In genomic region chr1:205248793-205249601, GRCh38 we compare ENCODE assay signal across 10 cellular contexts. TPM values are rescaled to one million over a fixed set of nuclear protein-coding genes. Genes with fewer than 3 reads are reported as not detected.
DNase-seq lines count a peak whose midpoint lies in the region; ATAC-seq and TF ChIP-seq lines count a peak whose summit lies in the region.
"Had no signal": no experiment of that assay in that cellular context is flagged by ENCODE, and none has a peak within 500 bp of the region (broad histone marks: within the 10 kb centered on the region; RNA-seq: fewer than 3 reads in every experiment).

No MANE protein-coding gene starts in this region.

- ATAC-seq in HG02759 (IDR thresholded peaks at IDR 0.05; ENCODE audit: unreplicated experiment) (no peak), GM18505 (IDR thresholded peaks at IDR 0.05; ENCODE audit: unreplicated experiment) (no peak), GM18517 (IDR thresholded peaks at IDR 0.05; ENCODE audit: unreplicated experiment) (no peak)

- POLR2A ChIA-PET in AG04450 (lab: Yijun Ruan, JAX): interaction anchor here (0.9 kb wide), 1 partner anchor 21 kb away, joined by 3 read pairs; the partner anchor contains the start of gene TMCC2
- POLR2A ChIA-PET in RWPE1 (lab: Yijun Ruan, JAX; ENCODE audit: low non-redundant PET): no interaction called here

- H3K27ac ChIP-seq in AG04450 (ENCODE audit: low read depth, low read length) (no peak overlapping the region), RWPE1 (no peak overlapping the region)
- H3K27ac ChIP-seq: BLaER1 treated with 17β-estradiol and CSF1 and Interleukin-3, amounts not matched to agents 10 nM and 100 nM had no signal

- peak; percentile 51 for DNase-seq in AG04450 (ENCODE audit: low read depth, low spot score)
- DNase-seq in NCI-H2196 treated with DMSO at 0.1 percent for 48 hours (lab: John Stamatoyannopoulos, UW; ENCODE audit: unreplicated experiment): peak; percentile 45
- peak; percentile 50 for DNase-seq in fibroblast of peridontal ligament (ENCODE audit: extremely low read depth)
- DNase-seq in nucleus accumbens (lab: John Stamatoyannopoulos, UW): peak in 49 of 56 donors; percentile 34 to 95 (median 69)
- no peak for DNase-seq in RWPE1 (ENCODE audit: low spot score)
- DNase-seq: naive B cell had no signal

- TF ChIP-seq POLR2A in GM18505 (IDR thresholded peaks at IDR 0.05; ENCODE audit: borderline replicate concordance, extremely low read depth, insufficient read depth, insufficient read length): no peak

- no peak for TF ChIP-seq CTCF in AG04450 (IDR thresholded peaks at IDR 0.05; ENCODE audit: low read depth, low read length)
- TF ChIP-seq CTCF in RWPE1 (conservative IDR thresholded peaks at IDR 0.05; ENCODE audit: low read depth): no peak

- no peaks in the 10 kb centered on the region for H3K9me3 ChIP-seq in AG04450 (ENCODE audit: control insufficient read depth, insufficient read depth, low read length)
- H3K9me3 ChIP-seq: BLaER1 treated with 17β-estradiol and CSF1 and Interleukin-3, amounts not matched to agents 10 nM and 100 nM had no signal

- CTCF ChIA-PET in AG04450 (lab: Charles Lee) (interaction anchor here (1.3 kb wide), 1 partner anchor 19 kb away, joined by 3 read pairs; no protein-coding TSS in a partner anchor), RWPE1 (lab: Yijun Ruan, JAX) (no interaction called here)

- no peaks in the 10 kb centered on the region for H3K27me3 ChIP-seq in AG04450 (ENCODE audit: control insufficient read depth, insufficient read depth, low read length)
- H3K27me3 ChIP-seq: BLaER1 treated with 17β-estradiol and CSF1 and Interleukin-3, amounts not matched to agents 10 nM and 100 nM had no signal

- H3K4me3 ChIP-seq in AG04450 (ENCODE audit: low read depth, low read length): no peak overlapping the region
- H3K4me3 ChIP-seq: BLaER1 treated with 17β-estradiol and CSF1 and Interleukin-3, amounts not matched to agents 10 nM and 100 nM had no signal

RNA-seq across cellular contexts. Expression of gene TMCC2, which starts 21.3 kb away (rescaled TPM):
- 2.3 and 3.0 TPM in 2 replicates for polyA plus RNA-seq in AG04450 (2011; rRNA removed)
- polyA minus RNA-seq in AG04450 (2011; rRNA and poly(A)+ RNA removed): 4.8 and 5.2 TPM in 2 replicates

RNA-seq across cellular contexts. Expression of gene DSTYK, which starts 37.5 kb away (rescaled TPM):
- 12.8 and 16.7 TPM in 2 replicates for polyA plus RNA-seq in AG04450 (2011; rRNA removed)
- polyA minus RNA-seq in AG04450 (2011; rRNA and poly(A)+ RNA removed): 15.3 and 18.1 TPM in 2 replicates
